1 cellular context compared by ENCODE assay signal in genomic region chr1:220475608-220476007, GRCh38. TPM values are rescaled to one million over a fixed set of nuclear protein-coding genes. Genes with fewer than 3 reads are reported as not detected.
"Had no signal": no experiment of that assay in that cellular context is flagged by ENCODE, and none has a peak within 500 bp of the region (broad histone marks: within the 10 kb centered on the region; RNA-seq: fewer than 3 reads in every experiment).

No MANE protein-coding gene starts in this region.

RNA-seq across cellular contexts. Expression of gene MARK1, which starts 52.3 kb away (rescaled TPM):
- total RNA-seq: HFFc6 had no signal
